ENCODE assay signal across 10 cellular contexts in the genomic region with DNA sequence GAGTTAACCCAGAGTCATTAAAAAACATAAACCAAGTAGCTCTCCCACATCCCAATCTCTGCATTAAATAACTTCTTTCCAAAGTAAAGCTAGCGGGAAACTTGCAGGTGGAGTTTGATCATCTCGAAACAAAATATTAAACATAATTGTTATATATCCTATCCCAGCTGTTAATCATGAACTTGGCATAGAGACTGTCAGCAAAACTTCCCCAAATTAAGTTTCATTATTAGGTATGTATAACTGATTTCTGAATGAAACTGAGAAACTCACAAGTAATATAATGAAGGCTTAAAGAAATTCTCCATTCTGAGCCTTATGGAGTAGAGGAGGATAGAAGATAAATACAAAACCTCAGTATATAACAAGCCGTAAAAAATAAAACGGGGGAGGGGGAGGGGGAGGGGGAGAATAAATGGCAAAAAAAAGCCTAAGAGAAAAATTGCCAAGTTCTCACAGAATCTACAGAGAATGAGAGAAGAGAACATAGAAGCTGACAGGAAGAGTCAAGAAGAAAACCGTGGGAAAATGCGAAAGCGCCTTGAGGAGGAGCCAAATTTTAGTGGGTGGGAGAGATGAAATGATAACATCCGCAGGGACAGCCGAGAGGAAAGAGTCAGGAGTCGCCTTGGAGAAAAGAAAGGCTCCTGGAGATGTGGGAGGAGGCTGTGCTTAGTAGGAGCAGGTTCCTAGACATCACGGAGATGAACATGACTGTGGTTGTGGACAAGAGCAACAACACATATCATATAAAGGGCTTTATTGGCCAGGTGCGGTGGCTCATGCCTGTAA. TPM values are rescaled to one million over a fixed set of nuclear protein-coding genes. Genes with fewer than 3 reads are reported as not detected.
A peak's percentile ranks its signal among the peaks of the same experiment; 100 is the strongest.
DNase-seq lines count a peak whose midpoint lies in the region; ATAC-seq and TF ChIP-seq lines count a peak whose summit lies in the region.
"Had no signal": no experiment of that assay in that cellular context is flagged by ENCODE, and none has a peak within 500 bp of the region (broad histone marks: within the 10 kb centered on the region; RNA-seq: fewer than 3 reads in every experiment).

No MANE protein-coding gene starts in this region.

- TF ChIP-seq CTCF in GM12865 (IDR thresholded peaks at IDR 0.05; ENCODE audit: insufficient read depth, low read depth, low read length, missing control alignments) (no peak), foreskin fibroblast (IDR thresholded peaks at IDR 0.05; ENCODE audit: low read depth, low read length) (no peak)

- H3K4me3 ChIP-seq in GM12865 (ENCODE audit: low read depth, low read length) = no peak overlapping the region
- no peak overlapping the region for H3K4me3 ChIP-seq in foreskin fibroblast (ENCODE audit: low read depth in 1 of 2, low read length in 2 of 2)
- H3K4me3 ChIP-seq: cardiac muscle cell had no signal

- DNase-seq in GM12865 (ENCODE audit: low read depth) (peak; percentile 18), epithelial cell of prostate (ENCODE audit: low read depth, low spot score) (no peak), globus pallidus (ENCODE audit: low spot score) (no peak), foreskin fibroblast (no peak), left lobe of liver (ENCODE audit: low spot score) (no peak)
- DNase-seq in NK-92 treated with Interleukin-12 subunit alpha and Interleukin-12 subunit beta, amount 100 ng/mL, for 24 hours (lab: John Stamatoyannopoulos, UW) = no peak
- DNase-seq: T-cell had no signal

- peak; percentile 37 for ATAC-seq in GM21390 (IDR thresholded peaks at IDR 0.05; ENCODE audit: unreplicated experiment)
- peak; percentile 47 for ATAC-seq in HG03571 (IDR thresholded peaks at IDR 0.05; ENCODE audit: unreplicated experiment)
- ATAC-seq in left lobe of liver = no peak
- ATAC-seq: T-cell had no signal

- peak overlapping the region; percentile 99 for H3K27ac ChIP-seq in epithelial cell of prostate
- H3K27ac ChIP-seq: cardiac muscle cell had no signal

RNA-seq across cellular contexts. Expression of a gene that starts 49.6 kb away (rescaled TPM):
- total RNA-seq in left lobe of liver = 2.2 TPM
